Comparison of ENCODE assay signal across 10 cellular contexts in the genomic region with DNA sequence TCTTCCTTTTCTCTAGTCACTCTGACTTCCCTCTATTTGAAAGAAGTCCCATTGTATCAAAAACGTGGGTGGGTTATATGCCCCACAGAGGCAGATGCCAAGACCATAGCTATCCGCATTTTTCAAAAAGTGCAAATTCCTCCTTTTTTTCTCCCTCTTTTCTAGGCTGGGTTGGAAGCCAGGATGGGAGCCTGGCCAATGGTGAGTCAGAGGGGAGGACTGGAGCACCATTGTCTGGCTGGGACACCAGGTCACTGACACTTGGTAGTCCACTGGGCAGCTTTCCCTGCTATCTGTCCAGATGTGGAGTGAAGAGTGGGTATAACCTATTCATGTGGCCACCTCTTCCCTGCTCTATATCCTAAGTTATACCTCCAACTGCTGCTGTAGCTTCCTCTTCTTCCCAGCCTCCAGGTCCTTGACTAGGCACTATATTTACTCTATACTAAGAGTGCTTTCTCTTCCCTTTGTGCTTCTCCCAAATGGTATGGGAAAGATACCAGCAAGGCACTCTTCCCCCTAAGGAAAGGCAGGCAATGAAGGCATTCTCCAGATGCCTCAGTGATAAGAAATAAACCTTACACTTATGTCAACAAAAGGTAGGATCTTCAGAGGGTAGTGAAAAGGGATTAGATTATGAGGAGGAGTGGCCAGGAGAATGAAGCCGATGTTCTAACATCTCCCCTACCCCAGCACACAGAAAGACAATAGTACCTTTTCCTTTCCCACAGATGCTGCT. TPM values are rescaled to one million over a fixed set of nuclear protein-coding genes. Genes with fewer than 3 reads are reported as not detected.
DNase-seq lines count a peak whose midpoint lies in the region; ATAC-seq, FAIRE-seq and TF ChIP-seq lines count a peak whose summit lies in the region.
"Had no signal": no experiment of that assay in that cellular context is flagged by ENCODE, and none has a peak within 500 bp of the region (broad histone marks: within the 10 kb centered on the region; RNA-seq: fewer than 3 reads in every experiment).

No MANE protein-coding gene starts in this region.

- H3K27me3 Mint-ChIP-seq in chondrocyte (ENCODE audit: low read depth), result no peaks in the 10 kb centered on the region
- H3K27me3 Mint-ChIP-seq in stimulated activated naive B cell treated with anti-CD40 and anti-IgM and Interleukin-4, amounts not matched to agents 10 μg/mL and 1 μg/mL and 100 μg/mL, for 72 hours, result no peaks in the 10 kb centered on the region
- H3K27me3 Mint-ChIP-seq: dendritic cell treated with granulocyte-macrophage colony-stimulating factor and Interleukin-4, amounts not matched to agents 40 ng/mL and 50 ng/mL, for 4 days had no signal

- H3K27me3 ChIP-seq in HepG2 (ENCODE audit: control insufficient read depth in 1 of 2, insufficient read depth in 2 of 2, low read length in 2 of 2) (no peaks in the 10 kb centered on the region), thyroid gland (no peaks in the 10 kb centered on the region), small intestine (ENCODE audit: control insufficient read depth in 2 of 2, insufficient read depth in 2 of 2, low read length in 2 of 2) (no peaks in the 10 kb centered on the region)

- TF ChIP-seq CTCF in chondrocyte (IDR thresholded peaks at IDR 0.05) (no peak), HepG2 (CRISPR knock-in tag; IDR thresholded peaks at IDR 0.05) (no peak), thyroid gland (IDR thresholded peaks at IDR 0.05) (no peak)

- 80% methylated on average over 3 of the region's 3 CpGs for WGBS in HepG2 (ENCODE audit: low lambda C conversion rate)
- WGBS in thyroid gland, 2 donors, result 52 to 53% methylated on average over 3 of the region's 3 CpGs
- 67 to 74% (median 70%) methylated on average over 3 of the region's 3 CpGs for WGBS in small intestine, 3 donors

- peaks cover 19% of the 10 kb centered on the region for H3K36me3 Mint-ChIP-seq in chondrocyte (ENCODE audit: low read depth)
- H3K36me3 Mint-ChIP-seq in stimulated activated naive B cell treated with anti-CD40 and anti-IgM and Interleukin-4, amounts not matched to agents 10 μg/mL and 1 μg/mL and 100 μg/mL, for 72 hours, result peaks cover 29 to 59% of the 10 kb centered on the region in 2 donors

- no peaks in the 10 kb centered on the region for H3K79me2 ChIP-seq in HepG2 (ENCODE audit: insufficient read depth, low read length)

- no TSS peak for BruUV-seq in HepG2 (replicated peaks; lab: Mats Ljungman, UMichigan)

- H2AFZ ChIP-seq in HepG2 (ENCODE audit: low read length), result no peak overlapping the region
- H2AFZ ChIP-seq: PC-9 had no signal

- H3K4me1 ChIP-seq in HepG2 (ENCODE audit: insufficient read depth, low read length) (peaks cover 17% of the 10 kb centered on the region), thyroid gland (peaks cover 15 to 28% of the 10 kb centered on the region in 2 donors), small intestine (ENCODE audit: control insufficient read depth in 2 of 2, insufficient read depth in 1 of 2, low read depth in 1 of 2, low read length in 1 of 2) (peaks cover 4 to 7% of the 10 kb centered on the region in 2 donors)

- H3K4me3 Mint-ChIP-seq in chondrocyte (ENCODE audit: unreplicated experiment), result no peak overlapping the region
- H3K4me3 Mint-ChIP-seq in stimulated activated naive B cell treated with anti-CD40 and anti-IgM and Interleukin-4, amounts not matched to agents 10 μg/mL and 1 μg/mL and 100 μg/mL, for 72 hours, result no peak overlapping the region
- H3K4me3 Mint-ChIP-seq: dendritic cell treated with granulocyte-macrophage colony-stimulating factor and Interleukin-4, amounts not matched to agents 40 ng/mL and 50 ng/mL, for 4 days had no signal

- POLR2A ChIA-PET in HepG2 (lab: Yijun Ruan, JAX), result interaction anchor here (1.0 to 2.6 kb wide), 2 partner anchors 13 to 58 kb away, joined by 3 to 19 read pairs; a partner anchor contains a TSS

- in situ Hi-C loops in HepG2 (cut with HindIII; ENCODE audit: extremely low pct_ligation_motif_present, low pct_unique_long_range_greater_than_20kb), result no loop called here

- no peaks in the 10 kb centered on the region for H3K9me3 Mint-ChIP-seq in chondrocyte (ENCODE audit: low read depth)
- H3K9me3 Mint-ChIP-seq in stimulated activated naive B cell treated with anti-CD40 and anti-IgM and Interleukin-4, amounts not matched to agents 10 μg/mL and 1 μg/mL and 100 μg/mL, for 72 hours, result no peaks in the 10 kb centered on the region
- H3K9me3 Mint-ChIP-seq: dendritic cell treated with granulocyte-macrophage colony-stimulating factor and Interleukin-4, amounts not matched to agents 40 ng/mL and 50 ng/mL, for 4 days had no signal

- intact Hi-C loops in HepG2 (cut with micrococcal nuclease; ENCODE audit: unreplicated experiment), result no loop called here
- intact Hi-C loops in thyroid gland (cut with DNase I), result no loop called here

- H3K36me3 ChIP-seq in HepG2 (replicated peaks in 1 of 2; ENCODE audit: control insufficient read depth in 1 of 2, insufficient read depth in 2 of 2, low read length in 2 of 2), result peaks cover 7 to 51% of the 10 kb centered on the region in 2 experiments
- H3K36me3 ChIP-seq in thyroid gland, result peaks cover 14 to 36% of the 10 kb centered on the region in 2 donors
- peaks cover 2 to 4% of the 10 kb centered on the region in 2 donors for H3K36me3 ChIP-seq in small intestine (ENCODE audit: control insufficient read depth in 2 of 2, insufficient read depth in 2 of 2, low read length in 2 of 2)

- FAIRE-seq in HepG2 (lab: Jason Lieb, UNC), result no peak
- FAIRE-seq in small intestine (lab: Jason Lieb, UNC), result no peak

- no peak for TF ChIP-seq RAD21 in HepG2 (CRISPR knock-in tag; IDR thresholded peaks at IDR 0.05)

- TF ChIP-seq POLR2A in HepG2 (IDR thresholded peaks at IDR 0.05; ENCODE audit: insufficient read depth in 1 of 2, low read depth in 2 of 2, low read length in 2 of 2) (no peak), thyroid gland (IDR thresholded peaks at IDR 0.05) (no peak)

- peak overlapping the region; percentile 90 for H3K27ac Mint-ChIP-seq in chondrocyte (ENCODE audit: unreplicated experiment)
- H3K27ac Mint-ChIP-seq in stimulated activated naive B cell treated with anti-CD40 and anti-IgM and Interleukin-4, amounts not matched to agents 10 μg/mL and 1 μg/mL and 100 μg/mL, for 72 hours, result no peak overlapping the region
- H3K27ac Mint-ChIP-seq: dendritic cell treated with granulocyte-macrophage colony-stimulating factor and Interleukin-4, amounts not matched to agents 40 ng/mL and 50 ng/mL, for 4 days had no signal

- CTCF ChIA-PET in HepG2 (lab: Yijun Ruan, JAX; ENCODE audit: low intra/inter-chr PET ratio, low total read pairs), result no interaction called here

- DNase-seq in M059J (ENCODE audit: low read depth) (peak; percentile 87), chondrocyte (ENCODE audit: low spot score) (no peak), HepG2 (ENCODE audit: low spot score) (peak; percentile 15), thyroid gland (peak; percentile 58 to 73), RPMI8226 (no peak), DMS 273 treated with DMSO at 0.1 percent for 48 hours (lab: John Stamatoyannopoulos, UW) (no peak), small intestine (no peak)
- no peak for DNase-seq in stimulated activated naive B cell treated with anti-CD40 and anti-IgM and Interleukin-4, amounts not matched to agents 10 μg/mL and 1 μg/mL and 100 μg/mL, for 72 hours

- H4K20me1 ChIP-seq in HepG2 (ENCODE audit: insufficient read depth, low read length), result no peaks in the 10 kb centered on the region

- TF ChIP-seq EP300 in HepG2 (IDR thresholded peaks at IDR 0.05; ENCODE audit: low read depth in 2 of 2, low read length in 2 of 2) (no peak), HepG2 (CRISPR knock-in tag; IDR thresholded peaks at IDR 0.05; ENCODE audit: borderline replicate concordance) (no peak)

- H3K9me3 ChIP-seq in HepG2 (ENCODE audit: low read length), result no peaks in the 10 kb centered on the region
- H3K9me3 ChIP-seq in thyroid gland, result no peaks in the 10 kb centered on the region
- no peaks in the 10 kb centered on the region for H3K9me3 ChIP-seq in small intestine (ENCODE audit: control insufficient read depth, low read depth)

- peak; percentile 23; the same call in 1 of the 3 replicates for ATAC-seq in HepG2
- no peak for ATAC-seq in stimulated activated naive B cell treated with anti-CD40 and anti-IgM and Interleukin-4, amounts not matched to agents 10 μg/mL and 1 μg/mL and 100 μg/mL, for 72 hours (replicated peaks)

- H3K4me3 ChIP-seq in HepG2 (replicated peaks in 1 of 3; ENCODE audit: insufficient read depth in 1 of 3, low read depth in 2 of 3, low read length in 3 of 3) (no peak overlapping the region), thyroid gland (replicated peaks in 1 of 3) (no peak overlapping the region), small intestine (ENCODE audit: low read depth in 1 of 2, low read length in 2 of 2) (no peak overlapping the region)
- H3K4me3 ChIP-seq: PC-9 had no signal

- H3K27ac ChIP-seq in HepG2 (ENCODE audit: extremely low read length, insufficient read depth, low read length) (no peak overlapping the region), thyroid gland (peak overlapping the region in 2 of 3 donors; percentile 23 to 24), small intestine (ENCODE audit: low read depth in 1 of 2, low read length in 1 of 2) (no peak overlapping the region)
- H3K27ac ChIP-seq: PC-9 had no signal

- H3K4me1 Mint-ChIP-seq in chondrocyte (ENCODE audit: low read depth), result peaks cover 62% of the 10 kb centered on the region
- H3K4me1 Mint-ChIP-seq in stimulated activated naive B cell treated with anti-CD40 and anti-IgM and Interleukin-4, amounts not matched to agents 10 μg/mL and 1 μg/mL and 100 μg/mL, for 72 hours, result peaks cover 29 to 62% of the 10 kb centered on the region in 2 donors

- no peak overlapping the region for H3K9ac ChIP-seq in HepG2 (ENCODE audit: insufficient read depth, low read depth, low read length)

- H3K4me2 ChIP-seq in HepG2 (ENCODE audit: low read depth, low read length), result no peak overlapping the region
- H3K4me2 ChIP-seq: PC-9 had no signal

RNA-seq across cellular contexts. Expression of a gene that starts 12.9 kb away (rescaled TPM):
- total RNA-seq in M059J (2014; rRNA removed; shearing (Covaris generic)), result 40.7 and 52.2 TPM in 2 replicates
- total RNA-seq in chondrocyte (51.4 to 73.2 TPM (median 54.7 TPM) in 3 replicates), HepG2 (2016; rRNA removed; fragmentation: Illumina TruSeq; extraction: Trizol) (18.6 and 19.5 TPM in 2 replicates), thyroid gland (100 to 1,000 TPM in 3 of 4 donors, 10 to 100 TPM in 1; 93.1 to 110 (median 107) TPM)
- total RNA-seq in HepG2 (2016; cell fraction: cytosol; rRNA removed; fragmentation: Illumina TruSeq; extraction: Trizol; ENCODE audit: low read depth), result 7.7 and 8.5 TPM in 2 replicates
- total RNA-seq in HepG2 (2016; cell fraction: insoluble cytoplasmic fraction; rRNA removed; fragmentation: Illumina TruSeq; extraction: Trizol), result 18.7 and 20.1 TPM in 2 replicates
- 16.6 and 17.9 TPM in 2 replicates for total RNA-seq in HepG2 (2016; cell fraction: membrane; rRNA removed; fragmentation: Illumina TruSeq; extraction: Trizol)
- 17.8 and 19.5 TPM in 2 replicates for total RNA-seq in HepG2 (2016; cell fraction: nucleus; rRNA removed; fragmentation: Illumina TruSeq; extraction: Trizol)
- polyA plus RNA-seq in HepG2 (2011; rRNA removed) (29.3 and 32.6 TPM in 2 replicates), small intestine (10 to 100 TPM; 30.3 to 35.1 (median 32.5) TPM)
- 25.3 and 25.8 TPM in 2 replicates for polyA plus RNA-seq in HepG2 (2011; cell fraction: cytosol; rRNA removed)
- polyA plus RNA-seq in HepG2 (2011; cell fraction: nucleus; rRNA removed), result 36.5 and 43.7 TPM in 2 replicates
- 12.6 and 16.2 TPM in 2 replicates for polyA plus RNA-seq in HepG2 (2012)
- 3.9 and 4.4 TPM in 2 replicates for polyA plus RNA-seq in HepG2 (2016; cell fraction: cytosol; fragmentation: Illumina TruSeq; extraction: Trizol; ENCODE audit: low read depth)
- polyA plus RNA-seq in HepG2 (2016; cell fraction: insoluble cytoplasmic fraction; fragmentation: Illumina TruSeq; extraction: Trizol; ENCODE audit: low read depth), result 19.7 and 20.5 TPM in 2 replicates
- polyA plus RNA-seq in HepG2 (2016; cell fraction: membrane; fragmentation: Illumina TruSeq; extraction: Trizol; ENCODE audit: low read depth), result 11.0 and 12.5 TPM in 2 replicates
- polyA plus RNA-seq in HepG2 (2016; cell fraction: nucleus; fragmentation: Illumina TruSeq; extraction: Trizol; ENCODE audit: insufficient read depth, low read depth), result 31.3 and 33.3 TPM in 2 replicates
- polyA minus RNA-seq in HepG2 (2011; rRNA and poly(A)+ RNA removed; ENCODE audit: low replicate concordance), result 58.3 and 156 TPM in 2 replicates
- 14.8 and 17.7 TPM in 2 replicates for polyA minus RNA-seq in HepG2 (2011; cell fraction: cytosol; rRNA and poly(A)+ RNA removed)
- polyA minus RNA-seq in HepG2 (2011; cell fraction: nucleus; rRNA and poly(A)+ RNA removed), result 29.6 and 32.7 TPM in 2 replicates

RNA-seq across cellular contexts. Expression of a gene that starts 32.2 kb away (rescaled TPM):
- total RNA-seq in M059J (2014; rRNA removed; shearing (Covaris generic)), result 14.3 and 27.3 TPM in 2 replicates
- total RNA-seq in chondrocyte (17.5 to 19.3 TPM (median 18.6 TPM) in 3 replicates), HepG2 (2016; rRNA removed; fragmentation: Illumina TruSeq; extraction: Trizol) (14.1 and 15.0 TPM in 2 replicates), thyroid gland (10 to 100 TPM; 24.2 to 38.0 (median 33.7) TPM)
- 3.3 and 3.9 TPM in 2 replicates for total RNA-seq in HepG2 (2016; cell fraction: cytosol; rRNA removed; fragmentation: Illumina TruSeq; extraction: Trizol; ENCODE audit: low read depth)
- total RNA-seq in HepG2 (2016; cell fraction: insoluble cytoplasmic fraction; rRNA removed; fragmentation: Illumina TruSeq; extraction: Trizol), result 13.7 and 14.2 TPM in 2 replicates
- total RNA-seq in HepG2 (2016; cell fraction: membrane; rRNA removed; fragmentation: Illumina TruSeq; extraction: Trizol), result 6.1 and 7.4 TPM in 2 replicates
- 15.7 and 20.5 TPM in 2 replicates for total RNA-seq in HepG2 (2016; cell fraction: nucleus; rRNA removed; fragmentation: Illumina TruSeq; extraction: Trizol)
- polyA plus RNA-seq in HepG2 (2011; rRNA removed) (16.5 and 24.5 TPM in 2 replicates), small intestine (10 to 100 TPM; 12.2 to 13.4 (median 12.3) TPM)
- 11.9 and 16.7 TPM in 2 replicates for polyA plus RNA-seq in HepG2 (2011; cell fraction: cytosol; rRNA removed)
- polyA plus RNA-seq in HepG2 (2011; cell fraction: nucleus; rRNA removed), result 55.2 and 58.3 TPM in 2 replicates
- 12.2 and 12.3 TPM in 2 replicates for polyA plus RNA-seq in HepG2 (2012)
- polyA plus RNA-seq in HepG2 (2016; cell fraction: cytosol; fragmentation: Illumina TruSeq; extraction: Trizol; ENCODE audit: low read depth), result 0.57 and 1.1 TPM in 2 replicates
- 9.8 and 13.6 TPM in 2 replicates for polyA plus RNA-seq in HepG2 (2016; cell fraction: insoluble cytoplasmic fraction; fragmentation: Illumina TruSeq; extraction: Trizol; ENCODE audit: low read depth)
- 2.3 and 2.5 TPM in 2 replicates for polyA plus RNA-seq in HepG2 (2016; cell fraction: membrane; fragmentation: Illumina TruSeq; extraction: Trizol; ENCODE audit: low read depth)
- polyA plus RNA-seq in HepG2 (2016; cell fraction: nucleus; fragmentation: Illumina TruSeq; extraction: Trizol; ENCODE audit: insufficient read depth, low read depth), result 22.9 and 24.3 TPM in 2 replicates
- polyA minus RNA-seq in HepG2 (2011; rRNA and poly(A)+ RNA removed; ENCODE audit: low replicate concordance), result 85.3 and 103 TPM in 2 replicates
- 20.1 and 23.3 TPM in 2 replicates for polyA minus RNA-seq in HepG2 (2011; cell fraction: cytosol; rRNA and poly(A)+ RNA removed)
- 44.4 and 49.6 TPM in 2 replicates for polyA minus RNA-seq in HepG2 (2011; cell fraction: nucleus; rRNA and poly(A)+ RNA removed)

RNA-seq across cellular contexts. Expression of a gene that starts 32.7 kb away (rescaled TPM):
- total RNA-seq in M059J (2014; rRNA removed; shearing (Covaris generic)), result 57.6 and 67.2 TPM in 2 replicates
- 30.0 to 64.7 TPM (median 31.8 TPM) in 3 replicates for total RNA-seq in chondrocyte
- 32.0 and 36.2 TPM in 2 replicates for total RNA-seq in HepG2 (2016; rRNA removed; fragmentation: Illumina TruSeq; extraction: Trizol)
- total RNA-seq in HepG2 (2016; cell fraction: cytosol; rRNA removed; fragmentation: Illumina TruSeq; extraction: Trizol; ENCODE audit: low read depth), result 4.1 and 4.4 TPM in 2 replicates
- 37.2 and 39.7 TPM in 2 replicates for total RNA-seq in HepG2 (2016; cell fraction: insoluble cytoplasmic fraction; rRNA removed; fragmentation: Illumina TruSeq; extraction: Trizol)
- 15.6 and 17.0 TPM in 2 replicates for total RNA-seq in HepG2 (2016; cell fraction: membrane; rRNA removed; fragmentation: Illumina TruSeq; extraction: Trizol)
- total RNA-seq in HepG2 (2016; cell fraction: nucleus; rRNA removed; fragmentation: Illumina TruSeq; extraction: Trizol), result 44.6 and 44.7 TPM in 2 replicates
- polyA plus RNA-seq in HepG2 (2011; rRNA removed), result 17.9 and 20.3 TPM in 2 replicates
- polyA plus RNA-seq in HepG2 (2011; cell fraction: cytosol; rRNA removed), result 7.9 and 8.2 TPM in 2 replicates
- polyA plus RNA-seq in HepG2 (2011; cell fraction: nucleus; rRNA removed), result 43.2 and 45.6 TPM in 2 replicates
- polyA plus RNA-seq in HepG2 (2012), result 11.7 and 16.5 TPM in 2 replicates
- 2.7 and 2.8 TPM in 2 replicates for polyA plus RNA-seq in HepG2 (2016; cell fraction: cytosol; fragmentation: Illumina TruSeq; extraction: Trizol; ENCODE audit: low read depth)
- polyA plus RNA-seq in HepG2 (2016; cell fraction: insoluble cytoplasmic fraction; fragmentation: Illumina TruSeq; extraction: Trizol; ENCODE audit: low read depth), result 27.2 and 30.5 TPM in 2 replicates
- polyA plus RNA-seq in HepG2 (2016; cell fraction: membrane; fragmentation: Illumina TruSeq; extraction: Trizol; ENCODE audit: low read depth), result 8.9 and 10.1 TPM in 2 replicates
- 62.2 and 65.3 TPM in 2 replicates for polyA plus RNA-seq in HepG2 (2016; cell fraction: nucleus; fragmentation: Illumina TruSeq; extraction: Trizol; ENCODE audit: insufficient read depth, low read depth)
- polyA minus RNA-seq in HepG2 (2011; rRNA and poly(A)+ RNA removed; ENCODE audit: low replicate concordance), result 33.0 and 287 TPM in 2 replicates
- polyA minus RNA-seq in HepG2 (2011; cell fraction: cytosol; rRNA and poly(A)+ RNA removed), result 7.7 and 9.6 TPM in 2 replicates
- polyA minus RNA-seq in HepG2 (2011; cell fraction: nucleus; rRNA and poly(A)+ RNA removed), result 15.8 and 22.1 TPM in 2 replicates
- 10 to 100 TPM; 36.0 to 69.9 (median 58.4) TPM for total RNA-seq in thyroid gland
- 10 to 100 TPM; 12.4 to 30.7 (median 21.0) TPM for polyA plus RNA-seq in small intestine

RNA-seq across cellular contexts. Expression of a gene that starts 58.2 kb away (rescaled TPM):
- total RNA-seq in M059J (2014; rRNA removed; shearing (Covaris generic)), result 2.6 and 4.5 TPM in 2 replicates
- total RNA-seq in chondrocyte (5.7 to 11.1 TPM (median 8.9 TPM) in 3 replicates), HepG2 (2016; rRNA removed; fragmentation: Illumina TruSeq; extraction: Trizol) (29.0 and 30.2 TPM in 2 replicates), thyroid gland (100 to 1,000 TPM; 151 to 513 (median 310) TPM)
- 6.3 and 6.7 TPM in 2 replicates for total RNA-seq in HepG2 (2016; cell fraction: cytosol; rRNA removed; fragmentation: Illumina TruSeq; extraction: Trizol; ENCODE audit: low read depth)
- 27.8 and 30.0 TPM in 2 replicates for total RNA-seq in HepG2 (2016; cell fraction: insoluble cytoplasmic fraction; rRNA removed; fragmentation: Illumina TruSeq; extraction: Trizol)
- 9.8 and 12.1 TPM in 2 replicates for total RNA-seq in HepG2 (2016; cell fraction: membrane; rRNA removed; fragmentation: Illumina TruSeq; extraction: Trizol)
- total RNA-seq in HepG2 (2016; cell fraction: nucleus; rRNA removed; fragmentation: Illumina TruSeq; extraction: Trizol), result 18.8 and 23.3 TPM in 2 replicates
- polyA plus RNA-seq in HepG2 (2011; rRNA removed) (27.8 and 29.3 TPM in 2 replicates), small intestine (100 to 1,000 TPM in 2 of 3 donors, 10 to 100 TPM in 1; 83.7 to 302 (median 175) TPM)
- 21.3 and 26.7 TPM in 2 replicates for polyA plus RNA-seq in HepG2 (2011; cell fraction: cytosol; rRNA removed)
- polyA plus RNA-seq in HepG2 (2011; cell fraction: nucleus; rRNA removed), result 89.4 and 101 TPM in 2 replicates
- 13.2 and 18.5 TPM in 2 replicates for polyA plus RNA-seq in HepG2 (2012)
- polyA plus RNA-seq in HepG2 (2016; cell fraction: cytosol; fragmentation: Illumina TruSeq; extraction: Trizol; ENCODE audit: low read depth), result 6.6 and 7.1 TPM in 2 replicates
- 32.9 and 33.5 TPM in 2 replicates for polyA plus RNA-seq in HepG2 (2016; cell fraction: insoluble cytoplasmic fraction; fragmentation: Illumina TruSeq; extraction: Trizol; ENCODE audit: low read depth)
- 9.9 and 10.0 TPM in 2 replicates for polyA plus RNA-seq in HepG2 (2016; cell fraction: membrane; fragmentation: Illumina TruSeq; extraction: Trizol; ENCODE audit: low read depth)
- 46.6 and 51.9 TPM in 2 replicates for polyA plus RNA-seq in HepG2 (2016; cell fraction: nucleus; fragmentation: Illumina TruSeq; extraction: Trizol; ENCODE audit: insufficient read depth, low read depth)
- 34.1 and 67.3 TPM in 2 replicates for polyA minus RNA-seq in HepG2 (2011; rRNA and poly(A)+ RNA removed; ENCODE audit: low replicate concordance)
- polyA minus RNA-seq in HepG2 (2011; cell fraction: cytosol; rRNA and poly(A)+ RNA removed), result 11.9 and 16.5 TPM in 2 replicates
- 13.3 and 13.8 TPM in 2 replicates for polyA minus RNA-seq in HepG2 (2011; cell fraction: nucleus; rRNA and poly(A)+ RNA removed)

RNA-seq across cellular contexts. Expression of a gene that starts 59.8 kb away (rescaled TPM):
- total RNA-seq in M059J (2014; rRNA removed; shearing (Covaris generic)), result 285 and 291 TPM in 2 replicates
- total RNA-seq in chondrocyte (111 to 144 TPM (median 113 TPM) in 3 replicates), HepG2 (2016; rRNA removed; fragmentation: Illumina TruSeq; extraction: Trizol) (243 and 320 TPM in 2 replicates), thyroid gland (100 to 1,000 TPM in 2 of 4 donors, 10 to 100 TPM in 2; 77.1 to 110 (median 96.5) TPM)
- 97.9 and 99.1 TPM in 2 replicates for total RNA-seq in HepG2 (2016; cell fraction: cytosol; rRNA removed; fragmentation: Illumina TruSeq; extraction: Trizol; ENCODE audit: low read depth)
- 248 and 329 TPM in 2 replicates for total RNA-seq in HepG2 (2016; cell fraction: insoluble cytoplasmic fraction; rRNA removed; fragmentation: Illumina TruSeq; extraction: Trizol)
- total RNA-seq in HepG2 (2016; cell fraction: membrane; rRNA removed; fragmentation: Illumina TruSeq; extraction: Trizol), result 108 and 110 TPM in 2 replicates
- total RNA-seq in HepG2 (2016; cell fraction: nucleus; rRNA removed; fragmentation: Illumina TruSeq; extraction: Trizol), result 101 TPM in 2 replicates
- polyA plus RNA-seq in HepG2 (2011; rRNA removed) (174 and 194 TPM in 2 replicates), small intestine (100 to 1,000 TPM; 152 to 182 (median 153) TPM)
- 235 and 265 TPM in 2 replicates for polyA plus RNA-seq in HepG2 (2011; cell fraction: cytosol; rRNA removed)
- polyA plus RNA-seq in HepG2 (2011; cell fraction: nucleus; rRNA removed), result 94.5 and 113 TPM in 2 replicates
- 151 and 156 TPM in 2 replicates for polyA plus RNA-seq in HepG2 (2012)
- polyA plus RNA-seq in HepG2 (2016; cell fraction: cytosol; fragmentation: Illumina TruSeq; extraction: Trizol; ENCODE audit: low read depth), result 64.7 and 68.2 TPM in 2 replicates
- 215 and 240 TPM in 2 replicates for polyA plus RNA-seq in HepG2 (2016; cell fraction: insoluble cytoplasmic fraction; fragmentation: Illumina TruSeq; extraction: Trizol; ENCODE audit: low read depth)
- polyA plus RNA-seq in HepG2 (2016; cell fraction: membrane; fragmentation: Illumina TruSeq; extraction: Trizol; ENCODE audit: low read depth), result 61.2 and 68.2 TPM in 2 replicates
- 167 and 175 TPM in 2 replicates for polyA plus RNA-seq in HepG2 (2016; cell fraction: nucleus; fragmentation: Illumina TruSeq; extraction: Trizol; ENCODE audit: insufficient read depth, low read depth)
- 154 and 325 TPM in 2 replicates for polyA minus RNA-seq in HepG2 (2011; rRNA and poly(A)+ RNA removed; ENCODE audit: low replicate concordance)
- 62.2 and 71.6 TPM in 2 replicates for polyA minus RNA-seq in HepG2 (2011; cell fraction: cytosol; rRNA and poly(A)+ RNA removed)
- polyA minus RNA-seq in HepG2 (2011; cell fraction: nucleus; rRNA and poly(A)+ RNA removed), result 41.6 and 53.0 TPM in 2 replicates

Comparison
In these comparisons a context has a peak if more than half of its experiments do, and no peak if none do; other contexts are left out.
1. DNase-seq: peak in M059J (single experiment), HepG2 (single experiment) and thyroid gland (2 of 2); none in chondrocyte (single experiment), RPMI8226 (single experiment), DMS 273 treated with DMSO at 0.1 percent for 48 hours (single experiment), stimulated activated naive B cell treated with anti-CD40 and anti-IgM and Interleukin-4, amounts not matched to agents 10 μg/mL and 1 μg/mL and 100 μg/mL, for 72 hours (single experiment) and small intestine (single experiment).
2. H3K27ac ChIP-seq: peak in thyroid gland (2 of 3); none in HepG2 (single experiment) and small intestine (0 of 2).